In genomic region chr3:9986230-9986725, GRCh38 we compare ENCODE assay signal across 8 cellular contexts. TPM values are rescaled to one million over a fixed set of nuclear protein-coding genes. Genes with fewer than 3 reads are reported as not detected.
DNase-seq lines count a peak whose midpoint lies in the region; ATAC-seq and TF ChIP-seq lines count a peak whose summit lies in the region.

No MANE protein-coding gene starts in this region.

- H3K9me3 ChIP-seq in lung (ENCODE audit: control insufficient read depth in 2 of 2, insufficient read depth in 1 of 2, low read length in 1 of 2) (no peaks in the 10 kb centered on the region), uterus (no peaks in the 10 kb centered on the region)

- H3K4me1 ChIP-seq in lung (ENCODE audit: control insufficient read depth in 2 of 2, insufficient read depth in 2 of 2, low read length in 2 of 2) = peaks cover 10 to 11% of the 10 kb centered on the region in 2 donors
- H3K4me1 ChIP-seq in uterus = peaks cover 7 to 11% of the 10 kb centered on the region in 2 donors

- intact Hi-C loops in MCF 10A (cut with micrococcal nuclease) (loop anchor here (5.0 kb wide), 1 partner anchor 36 kb away; no protein-coding TSS in a partner anchor), uterus (cut with DNase I; ENCODE audit: low total_unique reads) (no loop called here)

- H3K27me3 ChIP-seq in lung (ENCODE audit: control insufficient read depth, insufficient read depth) (no peaks in the 10 kb centered on the region), uterus (no peaks in the 10 kb centered on the region)

- H3K27ac ChIP-seq in lung (ENCODE audit: low read depth in 1 of 2, low read length in 1 of 2) (peak overlapping the region; percentile 82 to 95), uterus (peak overlapping the region; percentile 71 to 81)

- POLR2A ChIA-PET in MCF 10A (lab: Yijun Ruan, JAX) = interaction anchor here (0.7 to 3.3 kb wide), 18 partner anchors 8 to 586 kb away, joined by 3 to 49 read pairs (median 4); partner anchors contain the start of genes ARPC4, FANCD2 and TADA3

- WGBS in lung, 2 donors = 1% methylated on average over 17 of the region's 17 CpGs

- peak overlapping the region; percentile 94 for H3K4me3 Mint-ChIP-seq in MCF 10A (ENCODE audit: unreplicated experiment)

- peaks cover 0 to 2% of the 10 kb centered on the region in 2 donors for H3K36me3 ChIP-seq in lung (ENCODE audit: control insufficient read depth in 2 of 2, insufficient read depth in 2 of 2, low read length in 2 of 2)
- H3K36me3 ChIP-seq in uterus = no peaks in the 10 kb centered on the region

- peak; percentile 31 for ATAC-seq in GM19397 (IDR thresholded peaks at IDR 0.05; ENCODE audit: unreplicated experiment)
- ATAC-seq in HG03469 (IDR thresholded peaks at IDR 0.05; ENCODE audit: unreplicated experiment) = peak; percentile 18
- ATAC-seq in lung (ENCODE audit: insufficient read depth, low FRiP score) = peak; percentile 23

- DNase-seq in AG10803 (ENCODE audit: low read depth) = no peak
- DNase-seq in MCF 10A (ENCODE audit: unreplicated experiment) = no peak
- no peak for DNase-seq in lung (ENCODE audit: low spot score)
- DNase-seq in uterus = no peak
- no peak for DNase-seq in NCI-H69 (lab: John Stamatoyannopoulos, UW)
- DNase-seq in dedifferentiated amniotic fluid mesenchymal stem cell (ENCODE audit: extremely low spot score) = no peak

- CTCF ChIA-PET in MCF 10A (lab: Yijun Ruan, JAX) = interaction anchor here (0.7 kb wide), 1 partner anchor 205 kb away, joined by 4 read pairs; no protein-coding TSS in a partner anchor

- H3K27ac Mint-ChIP-seq in MCF 10A (ENCODE audit: low read depth, unreplicated experiment) = peak overlapping the region; percentile 96

- H3K9me3 Mint-ChIP-seq in MCF 10A (ENCODE audit: unreplicated experiment) = no peaks in the 10 kb centered on the region

- peak overlapping the region; percentile 99 for H3K4me3 ChIP-seq in AG10803 (ENCODE audit: low read length)
- peak overlapping the region; percentile 79 for H3K4me3 ChIP-seq in lung
- peak overlapping the region; percentile 55 to 66 for H3K4me3 ChIP-seq in uterus

- H3K4me1 Mint-ChIP-seq in MCF 10A (ENCODE audit: insufficient read depth, unreplicated experiment) = peaks cover 15% of the 10 kb centered on the region

- no peaks in the 10 kb centered on the region for H3K27me3 Mint-ChIP-seq in MCF 10A (ENCODE audit: insufficient read depth, unreplicated experiment)

- H3K36me3 Mint-ChIP-seq in MCF 10A (ENCODE audit: insufficient read depth, unreplicated experiment) = peaks cover 17% of the 10 kb centered on the region

- no peak for TF ChIP-seq CTCF in AG10803 (conservative IDR thresholded peaks at IDR 0.05; ENCODE audit: low read length)
- TF ChIP-seq CTCF in MCF 10A (IDR thresholded peaks at IDR 0.05; ENCODE audit: unreplicated experiment) = no peak
- TF ChIP-seq CTCF in lung (IDR thresholded peaks at IDR 0.05; ENCODE audit: control extremely low read depth, extremely low read depth) = no peak
- no peak for TF ChIP-seq CTCF in uterus (IDR thresholded peaks at IDR 0.05)

- TSS peak; percentile 65 for BruUV-seq in MCF 10A (replicated peaks; lab: Mats Ljungman, UMichigan)

- no peak for TF ChIP-seq POLR2A in uterus (IDR thresholded peaks at IDR 0.05)

RNA-seq across cellular contexts. Expression of gene EMC3, which starts 0.4 kb away (rescaled TPM):
- total RNA-seq in MCF 10A (2022) (55.4 and 59.1 TPM in 2 replicates), lung (10 to 100 TPM; 64.2 to 82.5 TPM), uterus (100 to 1,000 TPM in 1 of 4 donors, 10 to 100 TPM in 2, 1 to 10 TPM in 1; 9.1 to 162 (median 44.0) TPM)
- 100 to 1,000 TPM in 1 of 2 donors, 10 to 100 TPM in 1; 51.9 to 116 TPM for polyA plus RNA-seq in lung

RNA-seq across cellular contexts. Expression of gene PRRT3, which starts 34.1 kb away (rescaled TPM):
- total RNA-seq in MCF 10A (2022) = 0.83 and 1.3 TPM in 2 replicates
- 1 to 10 TPM; 2.1 to 5.2 TPM for total RNA-seq in lung
- polyA plus RNA-seq in lung = 1 to 10 TPM; 1.1 to 1.5 TPM
- total RNA-seq in uterus = 1 to 10 TPM in 3 of 4 donors, under 1 TPM in 1; 0.51 to 8.2 (median 2.2) TPM

RNA-seq across cellular contexts. Expression of gene FANCD2, which starts 40.0 kb away (rescaled TPM):
- total RNA-seq in MCF 10A (2022) = 14.6 and 24.6 TPM in 2 replicates
- total RNA-seq in lung = 1 to 10 TPM; 5.8 to 8.6 TPM
- 1 to 10 TPM; 2.9 to 3.0 TPM for polyA plus RNA-seq in lung
- 10 to 100 TPM in 1 of 4 donors, 1 to 10 TPM in 2, not detected in 1; 3.0 to 17.7 (median 3.6) TPM for total RNA-seq in uterus

RNA-seq across cellular contexts. Expression of gene CRELD1, which starts 52.6 kb away (rescaled TPM):
- total RNA-seq in MCF 10A (2022) = 13.4 and 19.9 TPM in 2 replicates
- 10 to 100 TPM; 37.7 to 60.1 TPM for total RNA-seq in lung
- polyA plus RNA-seq in lung = 10 to 100 TPM; 28.0 to 45.7 TPM
- total RNA-seq in uterus = 10 to 100 TPM; 20.4 to 38.8 (median 29.1) TPM
